In genomic region chr15:23069496-23070166, GRCh38 we compare ENCODE assay signal across 14 cellular contexts. TPM values are rescaled to one million over a fixed set of nuclear protein-coding genes. Genes with fewer than 3 reads are reported as not detected.
A peak's percentile ranks its signal among the peaks of the same experiment; 100 is the strongest.
DNase-seq lines count a peak whose midpoint lies in the region; ATAC-seq and TF ChIP-seq lines count a peak whose summit lies in the region.
"Had no signal": no experiment of that assay in that cellular context is flagged by ENCODE, and none has a peak within 500 bp of the region (broad histone marks: within the 10 kb centered on the region; RNA-seq: fewer than 3 reads in every experiment).

No MANE protein-coding gene starts in this region.

- H3K27me3 ChIP-seq in Caco-2 (replicated peaks; ENCODE audit: control insufficient read depth, insufficient read depth, low read length) = no peaks in the 10 kb centered on the region; the same call in 1 of the 2 replicates
- H3K27me3 ChIP-seq: BLaER1 had no signal

- TF ChIP-seq CTCF in Caco-2 (IDR thresholded peaks at IDR 0.05; ENCODE audit: insufficient read depth in 1 of 2, low read depth in 1 of 2, low read length in 1 of 2, severe bottlenecking in 1 of 2, unreplicated experiment in 1 of 2) = peak; percentile 18 to 33
- TF ChIP-seq CTCF in RWPE1 (conservative IDR thresholded peaks at IDR 0.05; ENCODE audit: low read depth) = peak; percentile 16; the same call in 1 of the 2 replicates
- peak; percentile 13 for TF ChIP-seq CTCF in fibroblast of mammary gland (conservative IDR thresholded peaks at IDR 0.05; ENCODE audit: control insufficient read depth, insufficient read depth, low read depth, low read length)

- POLR2A ChIA-PET in Caco-2 (lab: Charles Lee) = no interaction called here
- POLR2A ChIA-PET in HEK293T (lab: Yijun Ruan, JAX) = interaction anchor here (1.6 kb wide), 1 partner anchor 30 kb away, joined by 11 read pairs; the partner anchor contains the start of gene TUBGCP5
- POLR2A ChIA-PET in RWPE1 (lab: Yijun Ruan, JAX; ENCODE audit: low non-redundant PET) = no interaction called here

- H3K27ac Mint-ChIP-seq in Caco-2 (ENCODE audit: unreplicated experiment) = no peak overlapping the region
- H3K27ac Mint-ChIP-seq in activated CD4-positive, alpha-beta T cell treated with anti-CD3 and anti-CD28 coated beads, Interleukin-2, amount 10 ng/mL, durations not matched to agents 24 days and 14 days = no peak overlapping the region
- H3K27ac Mint-ChIP-seq: activated naive CD8-positive, alpha-beta T cell; immature natural killer cell; T-helper 17 cell had no signal

- intact Hi-C loops in Caco-2 (cut with micrococcal nuclease; ENCODE audit: unreplicated experiment) = no loop called here
- intact Hi-C loops in activated CD4-positive, alpha-beta T cell treated with anti-CD3 and anti-CD28 coated beads, Interleukin-2, amount 10 ng/mL, durations not matched to agents 24 days and 14 days (cut with micrococcal nuclease) = no loop called here

- H3K36me3 ChIP-seq in Caco-2 (ENCODE audit: control insufficient read depth, insufficient read depth, low read length) = no peaks in the 10 kb centered on the region
- H3K36me3 ChIP-seq: BLaER1 had no signal

- peaks cover 8% of the 10 kb centered on the region for H3K9me3 ChIP-seq in Caco-2

- H3K36me3 Mint-ChIP-seq in Caco-2 (ENCODE audit: insufficient read depth, unreplicated experiment) = no peaks in the 10 kb centered on the region
- no peaks in the 10 kb centered on the region for H3K36me3 Mint-ChIP-seq in activated CD4-positive, alpha-beta T cell treated with anti-CD3 and anti-CD28 coated beads, Interleukin-2, amount 10 ng/mL, durations not matched to agents 24 days and 14 days (ENCODE audit: low read depth)
- H3K36me3 Mint-ChIP-seq: activated naive CD8-positive, alpha-beta T cell; immature natural killer cell had no signal

- H3K4me1 ChIP-seq in Caco-2 = peaks cover 7% of the 10 kb centered on the region; the same call in 1 of the 2 replicates
- H3K4me1 ChIP-seq: BLaER1 had no signal

- ATAC-seq in GM21528 (IDR thresholded peaks at IDR 0.05; ENCODE audit: low FRiP score, unreplicated experiment) = no peak
- ATAC-seq: T-helper 17 cell had no signal

- H3K27ac ChIP-seq in RWPE1 = no peak overlapping the region
- H3K27ac ChIP-seq: BLaER1 had no signal

- BruUV-seq in Caco-2 (replicated peaks; lab: Mats Ljungman, UMichigan) = no TSS peak

- H3K4me3 ChIP-seq in Caco-2 (ENCODE audit: low read depth, low read length) (no peak overlapping the region), fibroblast of mammary gland (ENCODE audit: control insufficient read depth, low read depth, low read length) (no peak overlapping the region)
- H3K4me3 ChIP-seq: BLaER1 had no signal

- no peaks in the 10 kb centered on the region for H3K9me3 Mint-ChIP-seq in Caco-2 (ENCODE audit: unreplicated experiment)
- no peaks in the 10 kb centered on the region for H3K9me3 Mint-ChIP-seq in activated CD4-positive, alpha-beta T cell treated with anti-CD3 and anti-CD28 coated beads, Interleukin-2, amount 10 ng/mL, durations not matched to agents 24 days and 14 days

- CTCF ChIA-PET in Caco-2 (lab: Charles Lee) (no interaction called here), HEK293T (lab: Yijun Ruan, JAX) (interaction anchor here (0.6 to 1.0 kb wide), 3 partner anchors 11 to 36 kb away, joined by 3 to 6 read pairs (median 5); no protein-coding TSS in a partner anchor), RWPE1 (lab: Yijun Ruan, JAX) (interaction anchor here (0.6 to 0.7 kb wide), 3 partner anchors 40 to 122 kb away, joined by 3 to 4 read pairs (median 3); no protein-coding TSS in a partner anchor)

- peaks cover 16% of the 10 kb centered on the region for H3K4me1 Mint-ChIP-seq in Caco-2 (ENCODE audit: low read depth, unreplicated experiment)
- no peaks in the 10 kb centered on the region for H3K4me1 Mint-ChIP-seq in activated CD4-positive, alpha-beta T cell treated with anti-CD3 and anti-CD28 coated beads, Interleukin-2, amount 10 ng/mL, durations not matched to agents 24 days and 14 days
- H3K4me1 Mint-ChIP-seq: immature natural killer cell, T-helper 17 cell had no signal

- no peak overlapping the region for H3K4me3 Mint-ChIP-seq in Caco-2 (ENCODE audit: unreplicated experiment)
- no peak overlapping the region for H3K4me3 Mint-ChIP-seq in activated CD4-positive, alpha-beta T cell treated with anti-CD3 and anti-CD28 coated beads, Interleukin-2, amount 10 ng/mL, durations not matched to agents 24 days and 14 days
- H3K4me3 Mint-ChIP-seq: activated naive CD8-positive, alpha-beta T cell; immature natural killer cell; T-helper 17 cell had no signal

- no peaks in the 10 kb centered on the region for H3K27me3 Mint-ChIP-seq in Caco-2 (ENCODE audit: insufficient read depth, unreplicated experiment)
- peaks cover 4% of the 10 kb centered on the region for H3K27me3 Mint-ChIP-seq in activated CD4-positive, alpha-beta T cell treated with anti-CD3 and anti-CD28 coated beads, Interleukin-2, amount 10 ng/mL, durations not matched to agents 24 days and 14 days

- DNase-seq in Caco-2 (peak in 1 of 2 experiments; percentile 22), HEK293T (ENCODE audit: extremely low spot score) (peak; percentile 23), RWPE1 (ENCODE audit: low spot score) (peak; percentile 20), fibroblast of mammary gland (ENCODE audit: low read depth) (no peak), NCI-H1930 (lab: John Stamatoyannopoulos, UW) (no peak), UCSD-AML1 (lab: John Stamatoyannopoulos, UW; ENCODE audit: unreplicated experiment) (no peak)
- DNase-seq in activated CD4-positive, alpha-beta T cell treated with anti-CD3 and anti-CD28 coated beads, Interleukin-2, amount 10 ng/mL, durations not matched to agents 24 days and 14 days = no peak
- DNase-seq: immature natural killer cell, NCI-H146, NCI-H774, T-helper 17 cell had no signal

TF ChIP-seq in HEK293T, 16 proteins besides CTCF, POLR2A, EP300 and RAD21:
- TF ChIP-seq FOXK2 (IDR thresholded peaks at IDR 0.05) = no peak
- no peak for TF ChIP-seq SUZ12 (IDR thresholded peaks at IDR 0.05)
- TF ChIP-seq HDGF (IDR thresholded peaks at IDR 0.05; ENCODE audit: borderline replicate concordance) = no peak
- no peak for TF ChIP-seq PKNOX1 (IDR thresholded peaks at IDR 0.05)
- TF ChIP-seq L3MBTL2 (conservative IDR thresholded peaks at IDR 0.05) = no peak
- no peak for TF ChIP-seq ZNF384 (IDR thresholded peaks at IDR 0.05)
- no peak for TF ChIP-seq SP1 (IDR thresholded peaks at IDR 0.05)
- TF ChIP-seq TARDBP (IDR thresholded peaks at IDR 0.05) = no peak
- no peak for TF ChIP-seq FOXM1 (IDR thresholded peaks at IDR 0.05; ENCODE audit: borderline replicate concordance)
- TF ChIP-seq FOXA1 (IDR thresholded peaks at IDR 0.05) = no peak
- TF ChIP-seq ARNT (IDR thresholded peaks at IDR 0.05) = no peak
- no peak for TF ChIP-seq BHLHE40 (IDR thresholded peaks at IDR 0.05; ENCODE audit: borderline replicate concordance)
- no peak for TF ChIP-seq NFRKB (IDR thresholded peaks at IDR 0.05)
- TF ChIP-seq CTBP1 (IDR thresholded peaks at IDR 0.05; ENCODE audit: borderline replicate concordance) = no peak
- no peak for TF ChIP-seq ELF4 (IDR thresholded peaks at IDR 0.05)
- no peak for TF ChIP-seq LEF1 (IDR thresholded peaks at IDR 0.05; ENCODE audit: borderline replicate concordance)

RNA-seq across cellular contexts. Expression of gene TUBGCP5, which starts 30.3 kb away (rescaled TPM):
- total RNA-seq in Caco-2 (2022) = 48.3 and 53.1 TPM in 2 replicates
- total RNA-seq in activated CD4-positive, alpha-beta T cell treated with anti-CD3 and anti-CD28 coated beads, Interleukin-2, amount 10 ng/mL, durations not matched to agents 24 days and 14 days = 23.1 and 26.3 TPM in 2 replicates

Comparison
In these comparisons a context has a peak if more than half of its experiments do, and no peak if none do; other contexts are left out.
1. DNase-seq: peak in HEK293T (single experiment) and RWPE1 (single experiment); none in fibroblast of mammary gland (single experiment), activated CD4-positive, alpha-beta T cell treated with anti-CD3 and anti-CD28 coated beads, Interleukin-2, amount 10 ng/mL, durations not matched to agents 24 days and 14 days (single experiment), NCI-H1930 (0 of 2) and UCSD-AML1 (single experiment).
2. Peak in every context shown above with its lines, with median percentiles within 50 percentile points of each other: CTCF ChIP-seq.